In genomic region chr17:68718465-68718864, GRCh38 we compare ENCODE assay signal across 34 cellular contexts.
"Had no signal": no experiment of that assay in that cellular context is flagged by ENCODE, and none has a peak within 500 bp of the region (broad histone marks: within the 10 kb centered on the region; RNA-seq: fewer than 3 reads in every experiment).

No MANE protein-coding gene starts in this region.

- H3K36me3 Mint-ChIP-seq: activated CD4-positive, alpha-beta memory T cell treated with anti-CD3 and anti-CD28 coated beads for 36 hours; activated CD8-positive, alpha-beta memory T cell treated with anti-CD3 and anti-CD28 coated beads, Interleukin-2, amount 10 ng/mL, durations not matched to agents 7 days and 5 days; activated naive CD4-positive, alpha-beta T cell treated with anti-CD3 and anti-CD28 coated beads, Interleukin-2, amount 50 U/mL, for 72 hours; activated naive CD8-positive, alpha-beta T cell treated with anti-CD3 and anti-CD28 coated beads, Interleukin-2, amount 10 ng/mL, durations not matched to agents 7 days and 5 days; brain had no signal

- DNase-seq: activated CD4-positive, alpha-beta memory T cell treated with anti-CD3 and anti-CD28 coated beads for 36 hours; activated CD4-positive, alpha-beta T cell treated with anti-CD3 and anti-CD28 coated beads for 36 hours; activated CD4-positive, alpha-beta T cell treated with anti-CD3 and anti-CD28 coated beads, Interleukin-2, amount 10 ng/mL, durations not matched to agents 24 days and 14 days; activated CD4-positive, CD25-positive, alpha-beta regulatory T cell; activated CD4-positive, CD25-positive, alpha-beta regulatory T cell treated with anti-CD3 and anti-CD28 coated beads, Interleukin-2, amount 50 U/mL, for 72 hours; activated CD8-positive, alpha-beta memory T cell treated with anti-CD3 and anti-CD28 coated beads, Interleukin-2, amount 10 ng/mL, durations not matched to agents 7 days and 5 days; activated CD8-positive, alpha-beta memory T cell treated with anti-CD3 and anti-CD28 coated beads, Interleukin-2, amount 50 U/mL, for 4 hours; activated CD8-positive, alpha-beta T cell treated with anti-CD3 and anti-CD28 coated beads, Interleukin-2, amount 10 ng/mL, durations not matched to agents 7 days and 5 days; activated effector memory CD4-positive, alpha-beta T cell treated with anti-CD3 and anti-CD28 coated beads, Interleukin-2, amount 50 U/mL, for 16 hours; activated naive CD4-positive, alpha-beta T cell treated with anti-CD3 and anti-CD28 coated beads for 36 hours; activated naive CD8-positive, alpha-beta T cell treated with anti-CD3 and anti-CD28 coated beads, Interleukin-2, amount 10 ng/mL, durations not matched to agents 7 days and 5 days; activated T-cell treated with anti-CD3 and anti-CD28 coated beads, Interleukin-2, amount 50 U/mL, for 1 hour; activated T-cell treated with anti-CD3 and anti-CD28 coated beads, Interleukin-2, amount 50 U/mL, for 48 hours; central memory CD4-positive, alpha-beta T cell; cerebellar nuclear complex; colonic mucosa; effector CD8-positive, alpha-beta T cell; esophagus squamous epithelium; foreskin keratinocyte; gastrocnemius medialis; glutamatergic neuron; heart right ventricle; T-helper 1 cell; T-helper 17 cell; T1000 had no signal

- H3K4me1 Mint-ChIP-seq: activated CD4-positive, alpha-beta T cell treated with anti-CD3 and anti-CD28 coated beads for 36 hours; activated CD4-positive, alpha-beta T cell treated with anti-CD3 and anti-CD28 coated beads, Interleukin-2, amount 10 ng/mL, durations not matched to agents 24 days and 14 days; activated CD8-positive, alpha-beta memory T cell treated with anti-CD3 and anti-CD28 coated beads, Interleukin-2, amount 10 ng/mL, durations not matched to agents 7 days and 5 days; activated naive CD8-positive, alpha-beta T cell treated with anti-CD3 and anti-CD28 coated beads, Interleukin-2, amount 10 ng/mL, durations not matched to agents 7 days and 5 days; brain; T-helper 17 cell had no signal

- H3K4me3 Mint-ChIP-seq: activated CD4-positive, alpha-beta memory T cell treated with anti-CD3 and anti-CD28 coated beads for 36 hours; activated CD4-positive, alpha-beta T cell treated with anti-CD3 and anti-CD28 coated beads for 36 hours; activated CD4-positive, alpha-beta T cell treated with anti-CD3 and anti-CD28 coated beads, Interleukin-2, amount 10 ng/mL, durations not matched to agents 24 days and 14 days; activated CD8-positive, alpha-beta memory T cell treated with anti-CD3 and anti-CD28 coated beads, Interleukin-2, amount 10 ng/mL, durations not matched to agents 7 days and 5 days; activated CD8-positive, alpha-beta T cell treated with anti-CD3 and anti-CD28 coated beads, Interleukin-2, amount 10 ng/mL, durations not matched to agents 7 days and 5 days; activated naive CD4-positive, alpha-beta T cell treated with anti-CD3 and anti-CD28 coated beads for 36 hours; activated naive CD8-positive, alpha-beta T cell treated with anti-CD3 and anti-CD28 coated beads, Interleukin-2, amount 10 ng/mL, durations not matched to agents 7 days and 5 days; activated T-helper 1 cell treated with anti-CD3 and anti-CD28 coated beads, Interleukin-12 subunit alpha, Interleukin-12 subunit beta, Interleukin-2, Interleukin-4 antibody, amounts not matched to agents 30 ng/mL and 10 ng/mL and 1 ng/mL, durations not matched to agents 14 hours and 24 hours and 36 hours; brain; T-helper 17 cell; T-helper 2 cell treated with Interferon-gamma antibody and Interleukin-4, amounts not matched to agents 5 μg/mL and 100 μg/mL, for 36 hours had no signal

- H3K36me3 ChIP-seq: ascending aorta, breast epithelium, cardiac muscle cell, colonic mucosa, esophagus squamous epithelium, gastrocnemius medialis, heart right ventricle had no signal

- H3K27ac ChIP-seq: ascending aorta, breast epithelium, cardiac muscle cell, colonic mucosa, epithelial cell of prostate, esophagus squamous epithelium, foreskin keratinocyte, gastrocnemius medialis, heart right ventricle had no signal

- H3K27me3 ChIP-seq: ascending aorta, breast epithelium, cardiac muscle cell, colonic mucosa, foreskin keratinocyte, gastrocnemius medialis had no signal

- H3K27ac Mint-ChIP-seq: activated CD4-positive, alpha-beta memory T cell treated with anti-CD3 and anti-CD28 coated beads for 36 hours; activated CD4-positive, alpha-beta T cell treated with anti-CD3 and anti-CD28 coated beads for 36 hours; activated CD4-positive, alpha-beta T cell treated with anti-CD3 and anti-CD28 coated beads, Interleukin-2, amount 10 ng/mL, durations not matched to agents 24 days and 14 days; activated CD8-positive, alpha-beta memory T cell treated with anti-CD3 and anti-CD28 coated beads, Interleukin-2, amount 10 ng/mL, durations not matched to agents 7 days and 5 days; activated CD8-positive, alpha-beta T cell treated with anti-CD3 and anti-CD28 coated beads, Interleukin-2, amount 10 ng/mL, durations not matched to agents 7 days and 5 days; activated naive CD4-positive, alpha-beta T cell treated with anti-CD3 and anti-CD28 coated beads for 36 hours; activated naive CD4-positive, alpha-beta T cell treated with anti-CD3 and anti-CD28 coated beads, Interleukin-2, amount 50 U/mL, for 72 hours; activated naive CD8-positive, alpha-beta T cell treated with anti-CD3 and anti-CD28 coated beads, Interleukin-2, amount 10 ng/mL, durations not matched to agents 7 days and 5 days; activated T-helper 1 cell treated with anti-CD3 and anti-CD28 coated beads, Interleukin-12 subunit alpha, Interleukin-12 subunit beta, Interleukin-2, Interleukin-4 antibody, amounts not matched to agents 30 ng/mL and 10 ng/mL and 1 ng/mL, durations not matched to agents 14 hours and 24 hours and 36 hours; activated T-helper 2 cell treated with anti-CD3 and anti-CD28 coated beads, Interferon-gamma antibody, Interleukin-2, Interleukin-4, amounts not matched to agents 10 μg/mL and 5 μg/mL and 100 μg/mL, durations not matched to agents 14 hours and 24 hours and 36 hours; brain; T-helper 17 cell; T-helper 2 cell treated with Interferon-gamma antibody and Interleukin-4, amounts not matched to agents 5 μg/mL and 100 μg/mL, for 36 hours had no signal

- H3K4me1 ChIP-seq: ascending aorta, breast epithelium, colonic mucosa, esophagus squamous epithelium, foreskin keratinocyte, gastrocnemius medialis, heart right ventricle had no signal

- H3K9me3 Mint-ChIP-seq: activated CD4-positive, alpha-beta memory T cell treated with anti-CD3 and anti-CD28 coated beads for 36 hours; activated CD4-positive, alpha-beta T cell treated with anti-CD3 and anti-CD28 coated beads, Interleukin-2, amount 10 ng/mL, durations not matched to agents 24 days and 14 days; activated naive CD4-positive, alpha-beta T cell treated with anti-CD3 and anti-CD28 coated beads for 36 hours; activated naive CD4-positive, alpha-beta T cell treated with anti-CD3 and anti-CD28 coated beads, Interleukin-2, amount 50 U/mL, for 72 hours; activated naive CD8-positive, alpha-beta T cell treated with anti-CD3 and anti-CD28 coated beads, Interleukin-2, amount 10 ng/mL, durations not matched to agents 7 days and 5 days; activated T-helper 1 cell treated with anti-CD3 and anti-CD28 coated beads, Interleukin-12 subunit alpha, Interleukin-12 subunit beta, Interleukin-2, Interleukin-4 antibody, amounts not matched to agents 30 ng/mL and 10 ng/mL and 1 ng/mL, durations not matched to agents 14 hours and 24 hours and 36 hours; activated T-helper 2 cell treated with anti-CD3 and anti-CD28 coated beads, Interferon-gamma antibody, Interleukin-2, Interleukin-4, amounts not matched to agents 10 μg/mL and 5 μg/mL and 100 μg/mL, durations not matched to agents 14 hours and 24 hours and 36 hours; brain; T-helper 2 cell treated with Interferon-gamma antibody and Interleukin-4, amounts not matched to agents 5 μg/mL and 100 μg/mL, for 36 hours had no signal

- H3K4me3 ChIP-seq: ascending aorta, breast epithelium, cardiac muscle cell, colonic mucosa, esophagus squamous epithelium, gastrocnemius medialis, heart right ventricle had no signal

- H3K9me3 ChIP-seq: ascending aorta, breast epithelium, colonic mucosa, esophagus squamous epithelium, gastrocnemius medialis had no signal
